ENCODE assay signal across 8 cellular contexts in genomic region chr17:44004761-44005526, GRCh38. TPM values are rescaled to one million over a fixed set of nuclear protein-coding genes. Genes with fewer than 3 reads are reported as not detected.
DNase-seq lines count a peak whose midpoint lies in the region; TF ChIP-seq lines count a peak whose summit lies in the region.

No MANE protein-coding gene starts in this region.

- POLR2A ChIA-PET in CD4-positive, alpha-beta memory T cell (lab: Charles Lee; ENCODE audit: partially characterized antibody) = interaction anchor here (1.5 to 1.7 kb wide), 2 partner anchors 8 to 27 kb away, joined by 3 to 4 read pairs; no protein-coding TSS in a partner anchor
- POLR2A ChIA-PET in RWPE1 (lab: Yijun Ruan, JAX; ENCODE audit: low non-redundant PET) = no interaction called here

- H3K36me3 Mint-ChIP-seq in CD4-positive, alpha-beta memory T cell = peaks cover 5 to 7% of the 10 kb centered on the region in 2 donors
- peaks cover 13% of the 10 kb centered on the region for H3K36me3 Mint-ChIP-seq in activated T-helper 2 cell treated with anti-CD3 and anti-CD28 coated beads, Interferon-gamma antibody, Interleukin-2, Interleukin-4, amounts not matched to agents 10 μg/mL and 5 μg/mL and 100 μg/mL, durations not matched to agents 14 hours and 24 hours and 36 hours (ENCODE audit: low read depth)

- peaks cover 39% of the 10 kb centered on the region for H3K4me1 ChIP-seq in CD4-positive, alpha-beta memory T cell (ENCODE audit: insufficient read depth, low read length)
- H3K4me1 ChIP-seq in osteoblast (ENCODE audit: insufficient read depth, low read length) = peaks cover 40% of the 10 kb centered on the region

- intact Hi-C loops in CD4-positive, alpha-beta memory T cell (cut with micrococcal nuclease) = loop anchor here (5.0 kb wide), 1 partner anchor 212 kb away; the partner anchor contains the start of gene UBTF
- intact Hi-C loops in activated T-helper 2 cell treated with anti-CD3 and anti-CD28 coated beads, Interferon-gamma antibody, Interleukin-2, Interleukin-4, amounts not matched to agents 10 μg/mL and 5 μg/mL and 100 μg/mL, durations not matched to agents 14 hours and 24 hours and 36 hours (cut with micrococcal nuclease) = loop anchor here (5.0 kb wide), 1 partner anchor 317 kb away; the partner anchor contains the start of gene SLC25A39

- H3K36me3 ChIP-seq in CD4-positive, alpha-beta memory T cell (ENCODE audit: insufficient read depth, low read length) = no peaks in the 10 kb centered on the region
- peaks cover 6% of the 10 kb centered on the region for H3K36me3 ChIP-seq in osteoblast (ENCODE audit: insufficient read depth, low read length)

- TF ChIP-seq CTCF in RWPE1 (conservative IDR thresholded peaks at IDR 0.05; ENCODE audit: low read depth) (no peak), osteoblast (IDR thresholded peaks at IDR 0.05; ENCODE audit: extremely low read depth, low read depth, low read length) (no peak)

- peak in 3 of 5 donors; percentile 32 to 44 (median 37) for DNase-seq in CD4-positive, alpha-beta memory T cell
- DNase-seq in RWPE1 (ENCODE audit: low spot score) = no peak
- DNase-seq in erythroblast (lab: John Stamatoyannopoulos, UW) = peak; percentile 40 to 46
- DNase-seq in osteoblast (ENCODE audit: insufficient read length, low spot score, missing footprints) = peak; percentile 65
- DNase-seq in AG08396 (ENCODE audit: low spot score) = no peak
- no peak for DNase-seq in activated T-helper 2 cell treated with anti-CD3 and anti-CD28 coated beads, Interferon-gamma antibody, Interleukin-2, Interleukin-4, amounts not matched to agents 10 μg/mL and 5 μg/mL and 100 μg/mL, durations not matched to agents 14 hours and 24 hours and 36 hours (ENCODE audit: low spot score)
- DNase-seq in NCI-H446 treated with DMSO at 0.1 percent for 48 hours (lab: John Stamatoyannopoulos, UW) = no peak
- no peak for DNase-seq in GDM1 (lab: John Stamatoyannopoulos, UW)

- no peaks in the 10 kb centered on the region for H3K9me3 ChIP-seq in CD4-positive, alpha-beta memory T cell (ENCODE audit: control insufficient read depth in 1 of 2, low read length in 2 of 2)
- no peaks in the 10 kb centered on the region for H3K9me3 ChIP-seq in osteoblast (ENCODE audit: low read depth, low read length)

- H2AFZ ChIP-seq in osteoblast (ENCODE audit: low read length) = peak overlapping the region; percentile 47

- peaks cover 0 to 1% of the 10 kb centered on the region in 2 donors for H3K27me3 Mint-ChIP-seq in CD4-positive, alpha-beta memory T cell
- H3K27me3 Mint-ChIP-seq in activated T-helper 2 cell treated with anti-CD3 and anti-CD28 coated beads, Interferon-gamma antibody, Interleukin-2, Interleukin-4, amounts not matched to agents 10 μg/mL and 5 μg/mL and 100 μg/mL, durations not matched to agents 14 hours and 24 hours and 36 hours (ENCODE audit: low read depth) = peaks cover 24% of the 10 kb centered on the region

- peaks cover 8 to 34% (median 21%) of the 10 kb centered on the region in 4 donors for H3K4me1 Mint-ChIP-seq in CD4-positive, alpha-beta memory T cell
- H3K4me1 Mint-ChIP-seq in activated T-helper 2 cell treated with anti-CD3 and anti-CD28 coated beads, Interferon-gamma antibody, Interleukin-2, Interleukin-4, amounts not matched to agents 10 μg/mL and 5 μg/mL and 100 μg/mL, durations not matched to agents 14 hours and 24 hours and 36 hours (ENCODE audit: low read depth) = peaks cover 13% of the 10 kb centered on the region

- H3K27ac ChIP-seq in CD4-positive, alpha-beta memory T cell (ENCODE audit: low read depth, low read length) = no peak overlapping the region
- peak overlapping the region; percentile 90 for H3K27ac ChIP-seq in RWPE1
- no peak overlapping the region for H3K27ac ChIP-seq in osteoblast (ENCODE audit: low read depth, low read length)

- H4K20me1 ChIP-seq in osteoblast (ENCODE audit: insufficient read depth, low read length) = no peaks in the 10 kb centered on the region

- H3K4me2 ChIP-seq in osteoblast (ENCODE audit: insufficient read depth, low read length) = peak overlapping the region; percentile 97

- peak overlapping the region in 1 of 2 donors; percentile 41 for H3K4me3 ChIP-seq in CD4-positive, alpha-beta memory T cell (ENCODE audit: low read length in 2 of 2)
- H3K4me3 ChIP-seq in osteoblast (ENCODE audit: insufficient read depth, low read length) = peak overlapping the region; percentile 58

- H3K27me3 ChIP-seq in CD4-positive, alpha-beta memory T cell (ENCODE audit: insufficient read depth, low read length) = no peaks in the 10 kb centered on the region
- H3K27me3 ChIP-seq in osteoblast (ENCODE audit: insufficient read depth, low read length) = peaks cover 14% of the 10 kb centered on the region

- no peak for TF ChIP-seq POLR2A in erythroblast (IDR thresholded peaks at IDR 0.05; ENCODE audit: low read length)

- peak overlapping the region in 2 of 7 donors; percentile 18 to 19 for H3K27ac Mint-ChIP-seq in CD4-positive, alpha-beta memory T cell
- H3K27ac Mint-ChIP-seq in activated T-helper 2 cell treated with anti-CD3 and anti-CD28 coated beads, Interferon-gamma antibody, Interleukin-2, Interleukin-4, amounts not matched to agents 10 μg/mL and 5 μg/mL and 100 μg/mL, durations not matched to agents 14 hours and 24 hours and 36 hours = no peak overlapping the region

- no peaks in the 10 kb centered on the region for H3K79me2 ChIP-seq in osteoblast (ENCODE audit: insufficient read depth, low read length)

- CTCF ChIA-PET in CD4-positive, alpha-beta memory T cell (lab: Charles Lee; ENCODE audit: partially characterized antibody) = interaction anchor here (1.4 kb wide), 1 partner anchor 9 kb away, joined by 4 read pairs; no protein-coding TSS in a partner anchor
- CTCF ChIA-PET in RWPE1 (lab: Yijun Ruan, JAX) = no interaction called here

- peak overlapping the region; percentile 52 to 88 (median 66) for H3K4me3 Mint-ChIP-seq in CD4-positive, alpha-beta memory T cell
- no peak overlapping the region for H3K4me3 Mint-ChIP-seq in activated T-helper 2 cell treated with anti-CD3 and anti-CD28 coated beads, Interferon-gamma antibody, Interleukin-2, Interleukin-4, amounts not matched to agents 10 μg/mL and 5 μg/mL and 100 μg/mL, durations not matched to agents 14 hours and 24 hours and 36 hours (ENCODE audit: low read depth)

- H3K9me3 Mint-ChIP-seq in CD4-positive, alpha-beta memory T cell = no peaks in the 10 kb centered on the region
- H3K9me3 Mint-ChIP-seq in activated T-helper 2 cell treated with anti-CD3 and anti-CD28 coated beads, Interferon-gamma antibody, Interleukin-2, Interleukin-4, amounts not matched to agents 10 μg/mL and 5 μg/mL and 100 μg/mL, durations not matched to agents 14 hours and 24 hours and 36 hours = no peaks in the 10 kb centered on the region

RNA-seq across cellular contexts. Expression of gene NAGS, which starts 0.5 kb away (rescaled TPM):
- 1 to 10 TPM; 2.7 to 3.2 TPM for total RNA-seq in CD4-positive, alpha-beta memory T cell
- 1 to 10 TPM in 1 of 2 donors, under 1 TPM in 1; 0.45 to 1.7 TPM for polyA plus RNA-seq in CD4-positive, alpha-beta memory T cell
- 0.36 and 0.59 TPM in 2 replicates for total RNA-seq in osteoblast
- 0.28 and 0.82 TPM in 2 replicates for total RNA-seq in activated T-helper 2 cell treated with anti-CD3 and anti-CD28 coated beads, Interferon-gamma antibody, Interleukin-2, Interleukin-4, amounts not matched to agents 10 μg/mL and 5 μg/mL and 100 μg/mL, durations not matched to agents 14 hours and 24 hours and 36 hours

RNA-seq across cellular contexts. Expression of gene TMEM101, which starts 9.8 kb away (rescaled TPM):
- 10 to 100 TPM; 27.3 to 30.0 TPM for total RNA-seq in CD4-positive, alpha-beta memory T cell
- polyA plus RNA-seq in CD4-positive, alpha-beta memory T cell = 10 to 100 TPM; 22.7 to 33.6 TPM
- total RNA-seq in osteoblast = 41.3 and 47.8 TPM in 2 replicates
- 29.5 and 29.9 TPM in 2 replicates for total RNA-seq in activated T-helper 2 cell treated with anti-CD3 and anti-CD28 coated beads, Interferon-gamma antibody, Interleukin-2, Interleukin-4, amounts not matched to agents 10 μg/mL and 5 μg/mL and 100 μg/mL, durations not matched to agents 14 hours and 24 hours and 36 hours

RNA-seq across cellular contexts. Expression of gene PYY, which starts 51.2 kb away (rescaled TPM):
- not detected for total RNA-seq in CD4-positive, alpha-beta memory T cell
- not detected for polyA plus RNA-seq in CD4-positive, alpha-beta memory T cell
- total RNA-seq in osteoblast = not detected in 2 replicates
- total RNA-seq in activated T-helper 2 cell treated with anti-CD3 and anti-CD28 coated beads, Interferon-gamma antibody, Interleukin-2, Interleukin-4, amounts not matched to agents 10 μg/mL and 5 μg/mL and 100 μg/mL, durations not matched to agents 14 hours and 24 hours and 36 hours = 0.18 TPM in 1 of 2 replicates, not detected in the other

Comparison
In these comparisons a context has a peak if more than half of its experiments do, and no peak if none do; other contexts are left out.
1. DNase-seq: peak in CD4-positive, alpha-beta memory T cell (3 of 5), erythroblast (2 of 2) and osteoblast (single experiment); none in RWPE1 (single experiment), AG08396 (single experiment), activated T-helper 2 cell treated with anti-CD3 and anti-CD28 coated beads, Interferon-gamma antibody, Interleukin-2, Interleukin-4, amounts not matched to agents 10 μg/mL and 5 μg/mL and 100 μg/mL, durations not matched to agents 14 hours and 24 hours and 36 hours (single experiment), NCI-H446 treated with DMSO at 0.1 percent for 48 hours (single experiment) and GDM1 (single experiment).